In genomic region chr15:98700501-98700900, GRCh38 we compare ENCODE assay signal across 19 cellular contexts. TPM values are rescaled to one million over a fixed set of nuclear protein-coding genes. Genes with fewer than 3 reads are reported as not detected.
DNase-seq lines count a peak whose midpoint lies in the region; ATAC-seq and TF ChIP-seq lines count a peak whose summit lies in the region.
"Had no signal": no experiment of that assay in that cellular context is flagged by ENCODE, and none has a peak within 500 bp of the region (broad histone marks: within the 10 kb centered on the region; RNA-seq: fewer than 3 reads in every experiment).

No MANE protein-coding gene starts in this region.

- peak; percentile 7 for DNase-seq in stimulated activated CD4-positive, alpha-beta T cell treated with anti-CD3 and anti-CD28 coated beads, Interleukin-4, amount 100 ng/mL, for 1 hour
- no peak for DNase-seq in stimulated activated CD4-positive, alpha-beta T cell treated with anti-CD3 and anti-CD28 coated beads, Interleukin-1b, Interleukin-23, amount 100 ng/mL, for 48 hours
- peak; percentile 96 for DNase-seq in NCI-H2171 treated with DMSO at 0.1 percent for 48 hours (lab: John Stamatoyannopoulos, UW)
- no peak for DNase-seq in left colon
- no peak for DNase-seq in amygdala (lab: John Stamatoyannopoulos, UW)
- no peak for DNase-seq in type B pancreatic cell (ENCODE audit: extremely low spot score, unreplicated experiment)
- DNase-seq in NOMO-1 (lab: John Stamatoyannopoulos, UW; ENCODE audit: unreplicated experiment in 2 of 2) = no peak
- DNase-seq: activated CD8-positive, alpha-beta memory T cell treated with anti-CD3 and anti-CD28 coated beads, Interleukin-2, amount 50 U/mL, for 4 hours; Calu3; colonic mucosa; endodermal cell; Karpas-422; NCI-H1092; NCI-H2081 treated with DMSO at 0.1 percent for 48 hours; occipital lobe; Peyer's patch; right cardiac atrium; stimulated activated naive B cell treated with anti-CD40 and anti-IgM and Interleukin-4, amounts not matched to agents 10 μg/mL and 1 μg/mL and 100 μg/mL, for 72 hours; tibial artery had no signal

- ATAC-seq in left colon = peak; percentile 38
- ATAC-seq: right cardiac atrium; stimulated activated naive B cell treated with anti-CD40 and anti-IgM and Interleukin-4, amounts not matched to agents 10 μg/mL and 1 μg/mL and 100 μg/mL, for 72 hours had no signal

- peaks cover 8% of the 10 kb centered on the region for H3K36me3 Mint-ChIP-seq in type B pancreatic cell

- no peak for TF ChIP-seq CTCF in type B pancreatic cell (conservative IDR thresholded peaks at IDR 0.05)

- H3K4me3 Mint-ChIP-seq in type B pancreatic cell = no peak overlapping the region
- H3K4me3 Mint-ChIP-seq: endodermal cell; stimulated activated naive B cell treated with anti-CD40 and anti-IgM and Interleukin-4, amounts not matched to agents 10 μg/mL and 1 μg/mL and 100 μg/mL, for 72 hours had no signal

- intact Hi-C loops in left colon (cut with DNase I, micrococcal nuclease) = no loop called here

- no peaks in the 10 kb centered on the region for H3K9me3 Mint-ChIP-seq in type B pancreatic cell
- H3K9me3 Mint-ChIP-seq: endodermal cell; stimulated activated naive B cell treated with anti-CD40 and anti-IgM and Interleukin-4, amounts not matched to agents 10 μg/mL and 1 μg/mL and 100 μg/mL, for 72 hours had no signal

- H3K27ac Mint-ChIP-seq in type B pancreatic cell = no peak overlapping the region
- H3K27ac Mint-ChIP-seq: endodermal cell; stimulated activated naive B cell treated with anti-CD40 and anti-IgM and Interleukin-4, amounts not matched to agents 10 μg/mL and 1 μg/mL and 100 μg/mL, for 72 hours had no signal

- H3K4me1 Mint-ChIP-seq in type B pancreatic cell (ENCODE audit: unreplicated experiment) = peaks cover 49% of the 10 kb centered on the region

- H3K27me3 Mint-ChIP-seq in type B pancreatic cell = no peaks in the 10 kb centered on the region
- H3K27me3 Mint-ChIP-seq: stimulated activated naive B cell treated with anti-CD40 and anti-IgM and Interleukin-4, amounts not matched to agents 10 μg/mL and 1 μg/mL and 100 μg/mL, for 72 hours had no signal

RNA-seq across cellular contexts. Expression of gene IGF1R, which starts 52.2 kb away (rescaled TPM):
- total RNA-seq in left colon (10 to 100 TPM; 40.2 to 42.0 TPM), type B pancreatic cell (ENCODE audit: low replicate concordance) (66.9 and 87.1 TPM in 2 replicates)

Comparison
In these comparisons a context has a peak if more than half of its experiments do, and no peak if none do; other contexts are left out.
1. DNase-seq: peak in stimulated activated CD4-positive, alpha-beta T cell treated with anti-CD3 and anti-CD28 coated beads, Interleukin-4, amount 100 ng/mL, for 1 hour (single experiment) and NCI-H2171 treated with DMSO at 0.1 percent for 48 hours (single experiment); none in stimulated activated CD4-positive, alpha-beta T cell treated with anti-CD3 and anti-CD28 coated beads, Interleukin-1b, Interleukin-23, amount 100 ng/mL, for 48 hours (single experiment), left colon (0 of 2), amygdala (0 of 56), type B pancreatic cell (single experiment) and NOMO-1 (0 of 2).